Comparison of ENCODE assay signal across 26 cellular contexts in genomic region chr5:16384222-16384621, GRCh38.
"Had no signal": no experiment of that assay in that cellular context is flagged by ENCODE, and none has a peak within 500 bp of the region (broad histone marks: within the 10 kb centered on the region; RNA-seq: fewer than 3 reads in every experiment).

No MANE protein-coding gene starts in this region.

- H3K4me1 ChIP-seq: stomach, suprapubic skin, testis, thyroid gland, tibial artery, tibial nerve, transverse colon, upper lobe of left lung, upper lobe of right lung, uterus, vagina had no signal

- H3K4me3 ChIP-seq: stomach, suprapubic skin, testis, thoracic aorta, thyroid gland, tibial artery, tibial nerve, transverse colon, upper lobe of left lung, upper lobe of right lung, uterus, vagina had no signal

- H3K9me3 ChIP-seq: stomach, suprapubic skin, testis, thoracic aorta, thyroid gland, tibial artery, tibial nerve, transverse colon, upper lobe of left lung, upper lobe of right lung, uterus, vagina had no signal

- H3K27ac ChIP-seq: stomach, suprapubic skin, testis, thoracic aorta, thyroid gland, tibial artery, tibial nerve, transverse colon, upper lobe of left lung, upper lobe of right lung, uterus, vagina had no signal

- ATAC-seq: stimulated activated effector memory CD8-positive, alpha-beta T cell treated with anti-CD3 and anti-CD28 coated beads, Interleukin-12 subunit alpha, Interleukin-12 subunit beta, amount 100 ng/mL, for 72 hours; stimulated activated memory B cell treated with anti-CD40 and anti-IgM and Interleukin-4, amounts not matched to agents 10 μg/mL and 1 μg/mL and 100 μg/mL, for 72 hours; stimulated activated naive B cell treated with anti-CD40 and anti-IgM and Interleukin-4, amounts not matched to agents 10 μg/mL and 1 μg/mL and 100 μg/mL, for 72 hours; stimulated activated naive CD8-positive, alpha-beta T cell treated with anti-CD3 and anti-CD28 coated beads, Interleukin-15, amount 100 ng/mL, for 72 hours; stimulated activated naive CD8-positive, alpha-beta T cell treated with anti-CD3 and anti-CD28 coated beads, Interleukin-15, Interleukin-2, amounts not matched to agents 100 U/mL and 50 U/mL, for 24 hours; upper lobe of right lung had no signal

- H3K36me3 ChIP-seq: stomach, suprapubic skin, thoracic aorta, thyroid gland, tibial artery, tibial nerve, transverse colon, upper lobe of left lung, upper lobe of right lung, uterus, vagina had no signal

- H3K27me3 ChIP-seq: stomach, suprapubic skin, testis, thyroid gland, tibial artery, tibial nerve, transverse colon, upper lobe of left lung, upper lobe of right lung, uterus, vagina had no signal

- DNase-seq: stimulated activated CD4-positive, alpha-beta T cell treated with anti-CD3 and anti-CD28 coated beads, Interleukin-2, amount 100 ng/mL, for 48 hours; stimulated activated CD4-positive, alpha-beta T cell treated with anti-CD3 and anti-CD28 coated beads, Interleukin-4, amount 100 ng/mL, for 1 hour; stimulated activated CD4-positive, alpha-beta T cell treated with anti-CD3 and anti-CD28 coated beads, Interleukin-4, amount 100 ng/mL, for 24 hours; stimulated activated CD4-positive, alpha-beta T cell treated with anti-CD3 and anti-CD28 coated beads, Interleukin-4, amount 100 ng/mL, for 4 hours; stimulated activated CD8-positive, alpha-beta memory T cell treated with anti-CD3 and anti-CD28 coated beads, Interleukin-4, amount 100 ng/mL, for 48 hours; stimulated activated naive B cell treated with anti-CD40 and anti-IgM and Interleukin-4, amounts not matched to agents 10 μg/mL and 1 μg/mL and 100 μg/mL, for 72 hours; stimulated activated naive CD4-positive, alpha-beta T cell; stimulated activated naive CD4-positive, alpha-beta T cell treated with Interleukin-2 at 50 U/mL for 16 hours; stimulated activated naive CD8-positive, alpha-beta T cell treated with anti-CD3 and anti-CD28 coated beads, Interleukin-15, amount 100 ng/mL, for 72 hours; stimulated activated naive CD8-positive, alpha-beta T cell treated with anti-CD3 and anti-CD28 coated beads, Interleukin-15, Interleukin-2, amounts not matched to agents 100 U/mL and 50 U/mL, for 24 hours; stomach; substantia nigra; testis; thyroid gland; tibial artery; transverse colon; trophoblast cell; upper lobe of left lung; upper lobe of right lung; uterus had no signal
